27 cellular contexts compared by ENCODE assay signal in the genomic region with DNA sequence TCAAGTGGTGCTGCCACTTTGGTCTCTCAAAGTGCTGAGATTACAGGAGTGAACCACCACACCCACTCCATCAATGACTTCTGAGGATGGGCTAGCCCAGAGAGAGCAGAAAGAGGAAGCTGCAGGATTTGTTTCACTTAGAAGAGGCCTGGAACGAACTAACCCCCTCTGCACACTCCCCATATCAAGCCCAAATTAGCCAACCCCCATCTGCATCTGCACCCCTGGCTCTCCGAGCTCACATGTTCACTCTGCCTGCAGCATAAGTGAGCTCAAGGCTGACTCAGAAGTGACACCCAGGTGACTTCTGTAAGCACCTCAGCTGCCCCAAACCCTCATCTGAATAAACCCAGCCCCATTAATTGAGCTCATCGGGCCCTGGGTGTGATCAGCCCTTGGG. TPM values are rescaled to one million over a fixed set of nuclear protein-coding genes. Genes with fewer than 3 reads are reported as not detected.
"Had no signal": no experiment of that assay in that cellular context is flagged by ENCODE, and none has a peak within 500 bp of the region (broad histone marks: within the 10 kb centered on the region; RNA-seq: fewer than 3 reads in every experiment).

No MANE protein-coding gene starts in this region.

- H3K36me3 ChIP-seq: esophagus muscularis mucosa, gastrocnemius medialis, heart right ventricle, left ventricle myocardium inferior, neural progenitor cell, ovary, right atrium auricular region, sigmoid colon, upper lobe of left lung, vagina had no signal

- H3K9me3 Mint-ChIP-seq: natural killer cell treated with Interleukin-12 subunit alpha and Interleukin-12 subunit beta and Interleukin-15 and Interleukin-18, amount 100 ng/mL, for 72 hours; neural progenitor cell had no signal

- H2AFZ ChIP-seq: neural progenitor cell had no signal

- H3K36me3 Mint-ChIP-seq: natural killer cell treated with Interleukin-12 subunit alpha and Interleukin-12 subunit beta and Interleukin-15 and Interleukin-18, amount 100 ng/mL, for 72 hours; neural progenitor cell had no signal

- H3K27ac ChIP-seq: esophagus muscularis mucosa, gastrocnemius medialis, heart right ventricle, left ventricle myocardium inferior, lower lobe of right lung, neural progenitor cell, ovary, right atrium auricular region, sigmoid colon, skin epidermis, tibial artery, upper lobe of left lung, vagina had no signal

- H3K4me2 ChIP-seq: neural progenitor cell had no signal

- DNase-seq: cortex of kidney; dorsolateral prefrontal cortex; effector memory CD4-positive, alpha-beta T cell; gastrocnemius medialis; heart right ventricle; hypothalamus; left ventricle myocardium inferior; lower lobe of right lung; mesenchymal stem cell; midbrain; nucleus accumbens; ovary; sigmoid colon; stimulated activated CD4-positive, alpha-beta T cell treated with anti-CD3 and anti-CD28 coated beads, Interleukin-2, amount 100 ng/mL, for 24 hours; stimulated activated naive CD8-positive, alpha-beta T cell treated with anti-CD3 and anti-CD28 coated beads, Interleukin-15, Interleukin-2, amounts not matched to agents 100 U/mL and 50 U/mL, for 24 hours; tibial artery; upper lobe of left lung had no signal

- ATAC-seq: gastrocnemius medialis; heart right ventricle; lower lobe of right lung; natural killer cell treated with Interleukin-12 subunit alpha and Interleukin-12 subunit beta and Interleukin-15 and Interleukin-18, amount 100 ng/mL, for 72 hours; stimulated activated naive CD8-positive, alpha-beta T cell treated with anti-CD3 and anti-CD28 coated beads, Interleukin-15, Interleukin-2, amounts not matched to agents 100 U/mL and 50 U/mL, for 24 hours had no signal

- H3K27ac Mint-ChIP-seq: natural killer cell treated with Interleukin-12 subunit alpha and Interleukin-12 subunit beta and Interleukin-15 and Interleukin-18, amount 100 ng/mL, for 72 hours; neural progenitor cell had no signal

- H3K4me3 ChIP-seq: dorsolateral prefrontal cortex, esophagus muscularis mucosa, gastrocnemius medialis, heart right ventricle, left ventricle myocardium inferior, lower lobe of right lung, neural progenitor cell, ovary, right atrium auricular region, sigmoid colon, skin epidermis, tibial artery, upper lobe of left lung, vagina had no signal

- H3K4me1 ChIP-seq: neural progenitor cell had no signal

- H3K9ac ChIP-seq: neural progenitor cell had no signal

- H3K9me3 ChIP-seq: esophagus muscularis mucosa, gastrocnemius medialis, heart right ventricle, left ventricle myocardium inferior, lower lobe of right lung, ovary, right atrium auricular region, sigmoid colon, tibial artery, upper lobe of left lung, vagina had no signal

- H3K4me3 Mint-ChIP-seq: natural killer cell treated with Interleukin-12 subunit alpha and Interleukin-12 subunit beta and Interleukin-15 and Interleukin-18, amount 100 ng/mL, for 72 hours; neural progenitor cell had no signal

- H3K4me1 Mint-ChIP-seq: neural progenitor cell had no signal

- FAIRE-seq: endometrium, islet of Langerhans had no signal

- H3K27me3 ChIP-seq: ovary had no signal

RNA-seq across cellular contexts. Expression of a gene that starts 4.8 kb away (rescaled TPM):
- total RNA-seq: fibroblast of villous mesenchyme; left ventricle myocardium inferior; natural killer cell treated with Interleukin-12 subunit alpha and Interleukin-12 subunit beta and Interleukin-15 and Interleukin-18, amount 100 ng/mL, for 72 hours; posterior vena cava; right atrium auricular region had no signal
